ENCODE assay signal across 12 cellular contexts in genomic region chr5:131212471-131213021, GRCh38. TPM values are rescaled to one million over a fixed set of nuclear protein-coding genes. Genes with fewer than 3 reads are reported as not detected.
DNase-seq lines count a peak whose midpoint lies in the region; ATAC-seq and TF ChIP-seq lines count a peak whose summit lies in the region.
"Had no signal": no experiment of that assay in that cellular context is flagged by ENCODE, and none has a peak within 500 bp of the region (broad histone marks: within the 10 kb centered on the region; RNA-seq: fewer than 3 reads in every experiment).

No MANE protein-coding gene starts in this region.

- H3K27me3 ChIP-seq in CD8-positive, alpha-beta memory T cell (ENCODE audit: insufficient read depth, low read length, poor library complexity, severe bottlenecking), result no peaks in the 10 kb centered on the region

- H3K9me3 ChIP-seq in CD8-positive, alpha-beta memory T cell (ENCODE audit: low read length), result no peaks in the 10 kb centered on the region

- POLR2A ChIA-PET in CD8-positive, alpha-beta memory T cell (lab: Charles Lee), result interaction anchor here (1.1 kb wide), 1 partner anchor 9 kb away, joined by 3 read pairs; no protein-coding TSS in a partner anchor

- peak overlapping the region; percentile 4 to 90 (median 57) for H3K27ac Mint-ChIP-seq in CD8-positive, alpha-beta memory T cell
- H3K27ac Mint-ChIP-seq in activated T-helper 1 cell treated with anti-CD3 and anti-CD28 coated beads, Interleukin-12 subunit alpha, Interleukin-12 subunit beta, Interleukin-2, Interleukin-4 antibody, amounts not matched to agents 30 ng/mL and 10 ng/mL and 1 ng/mL, durations not matched to agents 14 hours and 24 hours and 36 hours, result peak overlapping the region; percentile 77

- H3K4me1 ChIP-seq in CD8-positive, alpha-beta memory T cell (ENCODE audit: insufficient read depth, low read length), result peaks cover 49% of the 10 kb centered on the region

- peaks cover 0 to 4% (median 2%) of the 10 kb centered on the region in 3 donors for H3K36me3 Mint-ChIP-seq in CD8-positive, alpha-beta memory T cell
- H3K36me3 Mint-ChIP-seq in activated T-helper 1 cell treated with anti-CD3 and anti-CD28 coated beads, Interleukin-12 subunit alpha, Interleukin-12 subunit beta, Interleukin-2, Interleukin-4 antibody, amounts not matched to agents 30 ng/mL and 10 ng/mL and 1 ng/mL, durations not matched to agents 14 hours and 24 hours and 36 hours (ENCODE audit: low read depth), result peaks cover 12% of the 10 kb centered on the region

- DNase-seq in CD8-positive, alpha-beta memory T cell, result no peak
- no peak for DNase-seq in activated T-helper 1 cell treated with anti-CD3 and anti-CD28 coated beads, Interleukin-12 subunit alpha, Interleukin-12 subunit beta, Interleukin-2, Interleukin-4 antibody, amounts not matched to agents 30 ng/mL and 10 ng/mL and 1 ng/mL, durations not matched to agents 14 hours and 24 hours and 36 hours (ENCODE audit: low spot score)
- no peak for DNase-seq in lower leg skin (ENCODE audit: low spot score in 2 of 2)
- no peak for DNase-seq in ureter (ENCODE audit: low spot score)
- DNase-seq in DMS53 treated with DMSO at 0.1 percent for 48 hours (lab: John Stamatoyannopoulos, UW; ENCODE audit: unreplicated experiment), result no peak
- DNase-seq in NCI-H82 (lab: John Stamatoyannopoulos, UW), result no peak
- DNase-seq: IMR-90, NCI-H748 treated with DMSO at 0.1 percent for 48 hours had no signal

- TF ChIP-seq CTCF in lower leg skin (IDR thresholded peaks at IDR 0.05), result no peak

- H3K4me1 Mint-ChIP-seq in CD8-positive, alpha-beta memory T cell, result peaks cover 43 to 83% (median 55%) of the 10 kb centered on the region in 3 donors
- peaks cover 55% of the 10 kb centered on the region for H3K4me1 Mint-ChIP-seq in activated T-helper 1 cell treated with anti-CD3 and anti-CD28 coated beads, Interleukin-12 subunit alpha, Interleukin-12 subunit beta, Interleukin-2, Interleukin-4 antibody, amounts not matched to agents 30 ng/mL and 10 ng/mL and 1 ng/mL, durations not matched to agents 14 hours and 24 hours and 36 hours (ENCODE audit: low read depth)

- H3K27me3 Mint-ChIP-seq in CD8-positive, alpha-beta memory T cell, result peaks cover 0 to 2% of the 10 kb centered on the region in 2 donors
- H3K27me3 Mint-ChIP-seq in activated T-helper 1 cell treated with anti-CD3 and anti-CD28 coated beads, Interleukin-12 subunit alpha, Interleukin-12 subunit beta, Interleukin-2, Interleukin-4 antibody, amounts not matched to agents 30 ng/mL and 10 ng/mL and 1 ng/mL, durations not matched to agents 14 hours and 24 hours and 36 hours (ENCODE audit: insufficient read depth), result peaks cover 1% of the 10 kb centered on the region

- H3K4me3 Mint-ChIP-seq in CD8-positive, alpha-beta memory T cell, result peak overlapping the region in 3 of 7 donors; percentile 8 to 43 (median 33)
- peak overlapping the region; percentile 38 for H3K4me3 Mint-ChIP-seq in activated T-helper 1 cell treated with anti-CD3 and anti-CD28 coated beads, Interleukin-12 subunit alpha, Interleukin-12 subunit beta, Interleukin-2, Interleukin-4 antibody, amounts not matched to agents 30 ng/mL and 10 ng/mL and 1 ng/mL, durations not matched to agents 14 hours and 24 hours and 36 hours

- no peaks in the 10 kb centered on the region for H3K36me3 ChIP-seq in CD8-positive, alpha-beta memory T cell (ENCODE audit: insufficient read depth, low read length)

- H3K27ac ChIP-seq in CD8-positive, alpha-beta memory T cell (ENCODE audit: low read depth, low read length), result no peak overlapping the region
- H3K27ac ChIP-seq: C4-2B had no signal

- no peaks in the 10 kb centered on the region for H3K9me3 Mint-ChIP-seq in CD8-positive, alpha-beta memory T cell
- H3K9me3 Mint-ChIP-seq in activated T-helper 1 cell treated with anti-CD3 and anti-CD28 coated beads, Interleukin-12 subunit alpha, Interleukin-12 subunit beta, Interleukin-2, Interleukin-4 antibody, amounts not matched to agents 30 ng/mL and 10 ng/mL and 1 ng/mL, durations not matched to agents 14 hours and 24 hours and 36 hours, result no peaks in the 10 kb centered on the region

- 73 to 76% methylated on average over 5 of the region's 5 CpGs for WGBS in lower leg skin, 2 donors

- ATAC-seq in GM19025 (IDR thresholded peaks at IDR 0.05; ENCODE audit: low read depth, unreplicated experiment) (peak; percentile 40), HG03175 (IDR thresholded peaks at IDR 0.05; ENCODE audit: unreplicated experiment) (peak; percentile 32)

- intact Hi-C loops in activated T-helper 1 cell treated with anti-CD3 and anti-CD28 coated beads, Interleukin-12 subunit alpha, Interleukin-12 subunit beta, Interleukin-2, Interleukin-4 antibody, amounts not matched to agents 30 ng/mL and 10 ng/mL and 1 ng/mL, durations not matched to agents 14 hours and 24 hours and 36 hours (cut with micrococcal nuclease), result no loop called here
- intact Hi-C loops in lower leg skin (cut with DNase I; ENCODE audit: low total_unique reads), result no loop called here

- no peak overlapping the region for H3K4me3 ChIP-seq in CD8-positive, alpha-beta memory T cell (ENCODE audit: low read length)
- no peak overlapping the region for H3K4me3 ChIP-seq in lower leg skin (ENCODE audit: low read depth, poor library complexity, severe bottlenecking)
- H3K4me3 ChIP-seq: lung had no signal

- TF ChIP-seq POLR2A in lower leg skin (IDR thresholded peaks at IDR 0.05), result no peak

- CTCF ChIA-PET in CD8-positive, alpha-beta memory T cell (lab: Charles Lee), result interaction anchor here (0.9 to 3.1 kb wide), 3 partner anchors 9 to 170 kb away, joined by 3 to 9 read pairs (median 3); no protein-coding TSS in a partner anchor

RNA-seq across cellular contexts. Expression of gene LYRM7, which starts 41.8 kb away (rescaled TPM):
- total RNA-seq in CD8-positive, alpha-beta memory T cell, result 10 to 100 TPM; 22.7 to 24.1 TPM
- 9.0 TPM for polyA plus RNA-seq in CD8-positive, alpha-beta memory T cell
- 13.7 and 15.8 TPM in 2 replicates for total RNA-seq in activated T-helper 1 cell treated with anti-CD3 and anti-CD28 coated beads, Interleukin-12 subunit alpha, Interleukin-12 subunit beta, Interleukin-2, Interleukin-4 antibody, amounts not matched to agents 30 ng/mL and 10 ng/mL and 1 ng/mL, durations not matched to agents 14 hours and 24 hours and 36 hours
- 10 to 100 TPM in 1 of 4 donors, 1 to 10 TPM in 3; 4.1 to 15.7 (median 5.8) TPM for total RNA-seq in lower leg skin
- total RNA-seq in ureter, result 16.4 TPM

RNA-seq across cellular contexts. Expression of gene HINT1, which starts 47.5 kb away (rescaled TPM):
- total RNA-seq in CD8-positive, alpha-beta memory T cell, result 100 to 1,000 TPM; 358 to 364 TPM
- 445 TPM for polyA plus RNA-seq in CD8-positive, alpha-beta memory T cell
- total RNA-seq in activated T-helper 1 cell treated with anti-CD3 and anti-CD28 coated beads, Interleukin-12 subunit alpha, Interleukin-12 subunit beta, Interleukin-2, Interleukin-4 antibody, amounts not matched to agents 30 ng/mL and 10 ng/mL and 1 ng/mL, durations not matched to agents 14 hours and 24 hours and 36 hours, result 249 and 262 TPM in 2 replicates
- total RNA-seq in lower leg skin, result 100 to 1,000 TPM; 154 to 211 (median 190) TPM
- total RNA-seq in ureter, result 128 TPM

RNA-seq across cellular contexts. Expression of gene CDC42SE2, which starts 51.3 kb away (rescaled TPM):
- 100 to 1,000 TPM; 125 to 131 TPM for total RNA-seq in CD8-positive, alpha-beta memory T cell
- polyA plus RNA-seq in CD8-positive, alpha-beta memory T cell, result 460 TPM
- total RNA-seq in activated T-helper 1 cell treated with anti-CD3 and anti-CD28 coated beads, Interleukin-12 subunit alpha, Interleukin-12 subunit beta, Interleukin-2, Interleukin-4 antibody, amounts not matched to agents 30 ng/mL and 10 ng/mL and 1 ng/mL, durations not matched to agents 14 hours and 24 hours and 36 hours, result 100.0 and 103 TPM in 2 replicates
- total RNA-seq in lower leg skin, result 10 to 100 TPM; 28.3 to 41.9 (median 34.2) TPM
- 39.6 TPM for total RNA-seq in ureter
